ENCODE assay signal across 26 cellular contexts in the genomic region with DNA sequence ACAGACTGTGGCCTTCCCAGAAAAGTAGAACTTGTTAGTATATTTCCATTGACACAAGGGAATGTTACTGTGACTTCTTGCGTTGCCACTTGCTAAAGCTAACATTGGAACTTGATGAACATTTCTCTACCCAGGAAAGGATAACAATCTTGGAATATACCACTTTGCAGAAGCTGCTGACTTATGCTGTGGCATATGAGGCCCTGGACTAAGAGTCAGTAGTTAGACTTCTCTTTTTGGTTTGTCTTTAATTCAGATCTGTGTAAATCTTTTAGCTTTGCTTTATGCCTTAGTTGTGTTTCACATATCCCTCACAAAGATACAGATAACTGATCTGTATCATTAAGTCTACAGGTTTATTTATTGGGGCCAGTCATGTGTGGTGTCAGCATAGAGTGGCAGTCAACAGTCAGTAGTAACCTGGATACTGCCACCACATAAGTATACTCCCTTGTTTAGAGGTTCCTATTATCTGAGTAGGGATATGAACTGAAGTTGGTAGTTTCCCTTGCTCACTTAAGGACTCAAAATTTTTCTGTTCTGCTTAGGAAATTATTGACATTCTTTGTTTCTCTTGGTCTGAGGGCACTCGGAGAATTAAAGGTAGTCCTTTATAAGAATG. TPM values are rescaled to one million over a fixed set of nuclear protein-coding genes. Genes with fewer than 3 reads are reported as not detected.
A peak's percentile ranks its signal among the peaks of the same experiment; 100 is the strongest.
DNase-seq lines count a peak whose midpoint lies in the region; ATAC-seq and TF ChIP-seq lines count a peak whose summit lies in the region.
"Had no signal": no experiment of that assay in that cellular context is flagged by ENCODE, and none has a peak within 500 bp of the region (broad histone marks: within the 10 kb centered on the region; RNA-seq: fewer than 3 reads in every experiment).

No MANE protein-coding gene starts in this region.

- TF ChIP-seq CTCF in NB4 (IDR thresholded peaks at IDR 0.05; ENCODE audit: low read depth, low read length) = no peak

- peaks cover 2% of the 10 kb centered on the region for H3K36me3 Mint-ChIP-seq in activated naive CD8-positive, alpha-beta T cell
- peaks cover 29% of the 10 kb centered on the region for H3K36me3 Mint-ChIP-seq in activated naive CD8-positive, alpha-beta T cell treated with anti-CD3 and anti-CD28 coated beads for 36 hours
- peaks cover 6% of the 10 kb centered on the region for H3K36me3 Mint-ChIP-seq in memory B cell

- H3K27me3 Mint-ChIP-seq in activated naive CD8-positive, alpha-beta T cell = no peaks in the 10 kb centered on the region
- no peaks in the 10 kb centered on the region for H3K27me3 Mint-ChIP-seq in activated naive CD8-positive, alpha-beta T cell treated with anti-CD3 and anti-CD28 coated beads for 36 hours
- no peaks in the 10 kb centered on the region for H3K27me3 Mint-ChIP-seq in memory B cell
- H3K27me3 Mint-ChIP-seq: effector memory CD8-positive, alpha-beta T cell had no signal

- no peaks in the 10 kb centered on the region for H3K9me3 Mint-ChIP-seq in activated naive CD8-positive, alpha-beta T cell (ENCODE audit: low read depth)
- peaks cover 10% of the 10 kb centered on the region for H3K9me3 Mint-ChIP-seq in activated naive CD8-positive, alpha-beta T cell treated with anti-CD3 and anti-CD28 coated beads for 36 hours
- H3K9me3 Mint-ChIP-seq in memory B cell = no peaks in the 10 kb centered on the region
- H3K9me3 Mint-ChIP-seq: effector memory CD8-positive, alpha-beta T cell had no signal

- peak overlapping the region; percentile 41 for H3K27ac Mint-ChIP-seq in activated naive CD8-positive, alpha-beta T cell
- no peak overlapping the region for H3K27ac Mint-ChIP-seq in activated naive CD8-positive, alpha-beta T cell treated with anti-CD3 and anti-CD28 coated beads for 36 hours
- peak overlapping the region; percentile 17 for H3K27ac Mint-ChIP-seq in memory B cell
- H3K27ac Mint-ChIP-seq: effector memory CD8-positive, alpha-beta T cell had no signal

- H3K4me3 Mint-ChIP-seq in activated naive CD8-positive, alpha-beta T cell = no peak overlapping the region
- H3K4me3 Mint-ChIP-seq in activated naive CD8-positive, alpha-beta T cell treated with anti-CD3 and anti-CD28 coated beads for 36 hours = no peak overlapping the region
- no peak overlapping the region for H3K4me3 Mint-ChIP-seq in memory B cell
- H3K4me3 Mint-ChIP-seq: effector memory CD8-positive, alpha-beta T cell had no signal

- DNase-seq in activated naive CD8-positive, alpha-beta T cell treated with anti-CD3 and anti-CD28 coated beads for 36 hours = no peak
- peak; percentile 19 for DNase-seq in NB4 (ENCODE audit: low read depth)
- no peak for DNase-seq in memory B cell (ENCODE audit: low spot score in 2 of 2)
- no peak for DNase-seq in DMS53 treated with DMSO at 0.1 percent for 48 hours (lab: John Stamatoyannopoulos, UW; ENCODE audit: unreplicated experiment)
- no peak for DNase-seq in stimulated activated CD4-positive, alpha-beta T cell treated with anti-CD3 and anti-CD28 coated beads, Interleukin-2, amount 100 ng/mL, for 24 hours
- DNase-seq: activated CD8-positive, alpha-beta memory T cell treated with anti-CD3 and anti-CD28 coated beads, Interleukin-2, amount 50 U/mL, for 48 hours; activated effector memory CD4-positive, alpha-beta T cell treated with anti-CD3 and anti-CD28 coated beads, Interleukin-2, amount 50 U/mL, for 16 hours; amniotic stem cell; colonic mucosa; COR-L47; DMS79 treated with DMSO at 0.1 percent for 48 hours; effector memory CD8-positive, alpha-beta T cell; foreskin fibroblast; GOT3; heart left ventricle; kidney glomerular epithelial cell; NCI-H1105 treated with DMSO at 0.1 percent for 48 hours; NCI-H2029 treated with DMSO at 0.1 percent for 48 hours; NCI-H345; NCI-H774; substantia nigra had no signal

- peaks cover 69% of the 10 kb centered on the region for H3K4me1 Mint-ChIP-seq in activated naive CD8-positive, alpha-beta T cell (ENCODE audit: low read depth)
- peaks cover 65% of the 10 kb centered on the region for H3K4me1 Mint-ChIP-seq in activated naive CD8-positive, alpha-beta T cell treated with anti-CD3 and anti-CD28 coated beads for 36 hours
- H3K4me1 Mint-ChIP-seq in memory B cell = peaks cover 44% of the 10 kb centered on the region

- no peak overlapping the region for H3K4me3 ChIP-seq in NB4 (ENCODE audit: low read depth, low read length)
- H3K4me3 ChIP-seq: breast epithelium, colonic mucosa, prostate gland had no signal

- TF ChIP-seq POLR2A in NB4 (IDR thresholded peaks at IDR 0.05; ENCODE audit: extremely low read depth, insufficient read length) = no peak

- ATAC-seq in memory B cell (ENCODE audit: low read depth) (no peak), GM21786 (IDR thresholded peaks at IDR 0.05; ENCODE audit: unreplicated experiment) (no peak), GM21529 (IDR thresholded peaks at IDR 0.05; ENCODE audit: unreplicated experiment) (no peak)
- ATAC-seq: effector memory CD8-positive, alpha-beta T cell; heart left ventricle had no signal

RNA-seq across cellular contexts. Expression of a gene that starts 14.7 kb away (rescaled TPM):
- 10 to 100 TPM; 28.6 to 28.8 TPM for total RNA-seq in activated naive CD8-positive, alpha-beta T cell treated with anti-CD3 and anti-CD28 coated beads for 36 hours
